27 cellular contexts compared by ENCODE assay signal in genomic region chr6:54775586-54775985, GRCh38.
DNase-seq lines count a peak whose midpoint lies in the region; ATAC-seq and TF ChIP-seq lines count a peak whose summit lies in the region.
"Had no signal": no experiment of that assay in that cellular context is flagged by ENCODE, and none has a peak within 500 bp of the region (broad histone marks: within the 10 kb centered on the region; RNA-seq: fewer than 3 reads in every experiment).

No MANE protein-coding gene starts in this region.

- ATAC-seq in GM21515 (IDR thresholded peaks at IDR 0.05; ENCODE audit: unreplicated experiment) (no peak), HG03460 (IDR thresholded peaks at IDR 0.05; ENCODE audit: unreplicated experiment) (no peak)
- ATAC-seq: CD8-positive, alpha-beta T cell; T-cell had no signal

- no peaks in the 10 kb centered on the region for H3K9me3 ChIP-seq in adipocyte (ENCODE audit: control insufficient read depth, low read length)
- H3K9me3 ChIP-seq: Caco-2, SJSA1 had no signal

- TF ChIP-seq CTCF in choroid plexus epithelial cell (conservative IDR thresholded peaks at IDR 0.05; ENCODE audit: low read depth, low read length), result no peak

- no peaks in the 10 kb centered on the region for H3K4me1 ChIP-seq in adipocyte (ENCODE audit: control insufficient read depth, insufficient read depth, low read length)
- H3K4me1 ChIP-seq: Caco-2, SJSA1 had no signal

- no peak overlapping the region for H3K4me3 ChIP-seq in adipocyte (ENCODE audit: low read length)
- no peak overlapping the region for H3K4me3 ChIP-seq in choroid plexus epithelial cell (ENCODE audit: low read depth, low read length)
- H3K4me3 ChIP-seq: PC-9, SJSA1 had no signal

- DNase-seq in EL (peak; percentile 35), adipocyte (ENCODE audit: low read depth) (peak; percentile 5), choroid plexus epithelial cell (ENCODE audit: low read depth) (peak; percentile 54), NCI-H128 (lab: John Stamatoyannopoulos, UW; ENCODE audit: unreplicated experiment) (no peak), NCI-H748 (lab: John Stamatoyannopoulos, UW; ENCODE audit: unreplicated experiment) (no peak)
- DNase-seq: Caco-2; CD8-positive, alpha-beta T cell; DMS 273 treated with DMSO at 0.1 percent for 48 hours; DMS79; HCEC 1CT; Karpas-422; NCI-H1092; NCI-H1436; NCI-H187; NCI-H2081 treated with DMSO at 0.1 percent for 48 hours; NCI-H2171; NCI-H345; NCI-H524; NCI-H82; NK-92 treated with Interleukin-12 subunit alpha and Interleukin-12 subunit beta, amount 100 ng/mL, for 24 hours; PC-9; Right ventricle myocardium superior; RPMI8226; T-cell had no signal

- no peaks in the 10 kb centered on the region for H3K27me3 ChIP-seq in adipocyte (replicated peaks; ENCODE audit: control insufficient read depth, insufficient read depth, low read length)
- H3K27me3 ChIP-seq: SJSA1 had no signal

- no peaks in the 10 kb centered on the region for H3K36me3 ChIP-seq in adipocyte (ENCODE audit: control insufficient read depth, insufficient read depth, low read length, severe bottlenecking)
- H3K36me3 ChIP-seq: SJSA1 had no signal

- no peak overlapping the region for H3K9ac ChIP-seq in adipocyte (ENCODE audit: low read length)

Comparison
In these comparisons a context has a peak if more than half of its experiments do, and no peak if none do; other contexts are left out.
1. DNase-seq: peak in EL (single experiment), adipocyte (single experiment) and choroid plexus epithelial cell (single experiment); none in NCI-H128 (single experiment) and NCI-H748 (single experiment).